ENCODE assay signal across 24 cellular contexts in the genomic region with DNA sequence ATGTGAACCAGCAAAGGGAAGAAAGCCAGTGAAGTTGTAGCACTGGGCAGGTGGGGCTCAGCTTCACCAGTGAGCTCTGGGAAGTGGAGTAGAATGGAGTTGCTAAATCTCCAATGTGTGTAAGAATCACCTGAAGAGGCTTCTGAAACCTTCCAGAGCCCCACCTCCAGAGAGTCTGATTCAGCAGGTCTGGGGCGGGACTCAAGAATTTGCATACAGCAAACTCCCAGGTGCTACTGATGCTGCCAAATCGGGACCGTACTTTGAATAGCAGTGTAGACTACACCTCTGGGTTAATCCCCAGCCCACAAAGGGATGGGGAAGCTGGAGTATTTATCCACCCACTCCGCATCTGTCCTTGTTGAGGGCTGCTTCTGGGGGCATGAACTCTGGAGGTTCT.
"Had no signal": no experiment of that assay in that cellular context is flagged by ENCODE, and none has a peak within 500 bp of the region (broad histone marks: within the 10 kb centered on the region; RNA-seq: fewer than 3 reads in every experiment).

No MANE protein-coding gene starts in this region.

- ATAC-seq: effector memory CD8-positive, alpha-beta T cell; heart right ventricle; left ventricle myocardium superior; lower lobe of right lung; naive thymus-derived CD8-positive, alpha-beta T cell; psoas muscle; right cardiac atrium; stimulated activated memory B cell treated with anti-CD40 and anti-IgM and Interleukin-4, amounts not matched to agents 10 μg/mL and 1 μg/mL and 100 μg/mL, for 72 hours; stimulated activated naive CD8-positive, alpha-beta T cell treated with anti-CD3 and anti-CD28 coated beads, Interleukin-15, Interleukin-2, amounts not matched to agents 100 U/mL and 50 U/mL, for 24 hours had no signal

- H3K27ac ChIP-seq: esophagus squamous epithelium, heart right ventricle, lower lobe of right lung, psoas muscle, sigmoid colon, thoracic aorta, tibial nerve, upper lobe of left lung had no signal

- H3K27ac Mint-ChIP-seq: effector memory CD8-positive, alpha-beta T cell; immature natural killer cell; nephron progenitor cell; stimulated activated memory B cell treated with anti-CD40 and anti-IgM and Interleukin-4, amounts not matched to agents 10 μg/mL and 1 μg/mL and 100 μg/mL, for 72 hours had no signal

- H3K4me3 Mint-ChIP-seq: effector memory CD8-positive, alpha-beta T cell; immature natural killer cell; naive thymus-derived CD8-positive, alpha-beta T cell; nephron progenitor cell; stimulated activated memory B cell treated with anti-CD40 and anti-IgM and Interleukin-4, amounts not matched to agents 10 μg/mL and 1 μg/mL and 100 μg/mL, for 72 hours had no signal

- H3K9me3 ChIP-seq: esophagus squamous epithelium, heart right ventricle, lower lobe of right lung, psoas muscle, sigmoid colon, thoracic aorta, upper lobe of left lung had no signal

- H3K27me3 ChIP-seq: tibial nerve, upper lobe of left lung had no signal

- H3K4me1 Mint-ChIP-seq: immature natural killer cell; naive thymus-derived CD8-positive, alpha-beta T cell; nephron progenitor cell; stimulated activated memory B cell treated with anti-CD40 and anti-IgM and Interleukin-4, amounts not matched to agents 10 μg/mL and 1 μg/mL and 100 μg/mL, for 72 hours had no signal

- H3K4me1 ChIP-seq: esophagus squamous epithelium, heart right ventricle, lower lobe of right lung, psoas muscle, sigmoid colon, tibial nerve, upper lobe of left lung had no signal

- H3K4me3 ChIP-seq: esophagus squamous epithelium, heart right ventricle, lower lobe of right lung, psoas muscle, sigmoid colon, thoracic aorta, tibial nerve, upper lobe of left lung had no signal

- H3K36me3 ChIP-seq: esophagus squamous epithelium, heart right ventricle, lower lobe of right lung, sigmoid colon, thoracic aorta, tibial nerve, upper lobe of left lung had no signal

- DNase-seq: cortex of kidney; effector memory CD8-positive, alpha-beta T cell; erythroblast; esophagus squamous epithelium; foreskin melanocyte; glutamatergic neuron; heart right ventricle; hippocampal formation; immature natural killer cell; islet precursor cell; left ventricle myocardium superior; lower lobe of right lung; naive thymus-derived CD8-positive, alpha-beta T cell; nephron progenitor cell; psoas muscle; right cardiac atrium; sigmoid colon; stimulated activated CD4-positive, alpha-beta T cell treated with anti-CD3 and anti-CD28 coated beads, Interleukin-4, amount 100 ng/mL, for 4 hours; stimulated activated naive CD8-positive, alpha-beta T cell treated with anti-CD3 and anti-CD28 coated beads, Interleukin-15, Interleukin-2, amounts not matched to agents 100 U/mL and 50 U/mL, for 24 hours; substantia nigra; upper lobe of left lung had no signal

- H3K9me3 Mint-ChIP-seq: immature natural killer cell, nephron progenitor cell had no signal

- H3K36me3 Mint-ChIP-seq: immature natural killer cell; naive thymus-derived CD8-positive, alpha-beta T cell; stimulated activated memory B cell treated with anti-CD40 and anti-IgM and Interleukin-4, amounts not matched to agents 10 μg/mL and 1 μg/mL and 100 μg/mL, for 72 hours had no signal
